In genomic region chr1:9824702-9825089, GRCh38 we compare ENCODE assay signal across 7 cellular contexts. TPM values are rescaled to one million over a fixed set of nuclear protein-coding genes. Genes with fewer than 3 reads are reported as not detected.
DNase-seq lines count a peak whose midpoint lies in the region; ATAC-seq lines count a peak whose summit lies in the region.

No MANE protein-coding gene starts in this region.

- peak overlapping the region; percentile 34 for H3K27ac Mint-ChIP-seq in activated naive CD8-positive, alpha-beta T cell
- no peak overlapping the region for H3K27ac Mint-ChIP-seq in stimulated activated effector memory CD8-positive, alpha-beta T cell treated with anti-CD3 and anti-CD28 coated beads, Interleukin-12 subunit alpha, Interleukin-12 subunit beta, amount 100 ng/mL, for 72 hours

- no peak for ATAC-seq in stimulated activated effector memory CD8-positive, alpha-beta T cell treated with anti-CD3 and anti-CD28 coated beads, Interleukin-12 subunit alpha, Interleukin-12 subunit beta, amount 100 ng/mL, for 72 hours

- peak overlapping the region; percentile 76; the same call in 1 of the 2 replicates for H3K4me3 ChIP-seq in iPS-18c (ENCODE audit: insufficient read depth, low read depth, low read length)

- no peaks in the 10 kb centered on the region for H3K9me3 Mint-ChIP-seq in activated naive CD8-positive, alpha-beta T cell (ENCODE audit: low read depth)
- H3K9me3 Mint-ChIP-seq in stimulated activated effector memory CD8-positive, alpha-beta T cell treated with anti-CD3 and anti-CD28 coated beads, Interleukin-12 subunit alpha, Interleukin-12 subunit beta, amount 100 ng/mL, for 72 hours = no peaks in the 10 kb centered on the region

- H3K4me3 Mint-ChIP-seq in activated naive CD8-positive, alpha-beta T cell = peak overlapping the region; percentile 74
- H3K4me3 Mint-ChIP-seq in stimulated activated effector memory CD8-positive, alpha-beta T cell treated with anti-CD3 and anti-CD28 coated beads, Interleukin-12 subunit alpha, Interleukin-12 subunit beta, amount 100 ng/mL, for 72 hours = peak overlapping the region; percentile 83

- peaks cover 34% of the 10 kb centered on the region for H3K4me1 Mint-ChIP-seq in activated naive CD8-positive, alpha-beta T cell (ENCODE audit: low read depth)
- H3K4me1 Mint-ChIP-seq in stimulated activated effector memory CD8-positive, alpha-beta T cell treated with anti-CD3 and anti-CD28 coated beads, Interleukin-12 subunit alpha, Interleukin-12 subunit beta, amount 100 ng/mL, for 72 hours = peaks cover 32% of the 10 kb centered on the region

- DNase-seq in HT1080 (ENCODE audit: low read depth) = peak; percentile 8
- no peak for DNase-seq in stimulated activated effector memory CD8-positive, alpha-beta T cell treated with anti-CD3 and anti-CD28 coated beads, Interleukin-12 subunit alpha, Interleukin-12 subunit beta, amount 100 ng/mL, for 72 hours (ENCODE audit: low spot score in 2 of 2)
- DNase-seq in NCI-H748 (lab: John Stamatoyannopoulos, UW; ENCODE audit: unreplicated experiment) = no peak
- no peak for DNase-seq in OCI-M1 (lab: John Stamatoyannopoulos, UW)
- DNase-seq in RPMI8226 = no peak

- H3K36me3 Mint-ChIP-seq in activated naive CD8-positive, alpha-beta T cell = no peaks in the 10 kb centered on the region
- peaks cover 14% of the 10 kb centered on the region for H3K36me3 Mint-ChIP-seq in stimulated activated effector memory CD8-positive, alpha-beta T cell treated with anti-CD3 and anti-CD28 coated beads, Interleukin-12 subunit alpha, Interleukin-12 subunit beta, amount 100 ng/mL, for 72 hours

- no peaks in the 10 kb centered on the region for H3K27me3 Mint-ChIP-seq in activated naive CD8-positive, alpha-beta T cell

- H3K9me3 ChIP-seq in iPS-18c (ENCODE audit: control insufficient read depth, insufficient read depth, low read length) = no peaks in the 10 kb centered on the region

RNA-seq across cellular contexts. Expression of gene CLSTN1, which starts 0.9 kb away (rescaled TPM):
- total RNA-seq in HT1080 (2014; rRNA removed; shearing (Covaris generic)) = 68.9 and 72.2 TPM in 2 replicates
- polyA plus RNA-seq in HT1080 (2015; cell fraction: cytosol; rRNA removed) = 69.1 and 72.1 TPM in 2 replicates
- 146 and 159 TPM in 2 replicates for polyA plus RNA-seq in HT1080 (2015; cell fraction: nucleus; rRNA removed)
